Comparison of ENCODE assay signal across 19 cellular contexts in genomic region chr4:2132438-2132837, GRCh38.
"Had no signal": no experiment of that assay in that cellular context is flagged by ENCODE, and none has a peak within 500 bp of the region (broad histone marks: within the 10 kb centered on the region; RNA-seq: fewer than 3 reads in every experiment).

No MANE protein-coding gene starts in this region.

- H3K4me2 ChIP-seq: neural progenitor cell had no signal

- H3K27me3 ChIP-seq: body of pancreas, colonic mucosa, esophagus muscularis mucosa, left lung had no signal

- H3K4me1 ChIP-seq: colonic mucosa, esophagus muscularis mucosa, left lung, neural progenitor cell had no signal

- H3K9me3 ChIP-seq: colonic mucosa had no signal

- FAIRE-seq: endometrium, kidney, TTC549 had no signal

- ATAC-seq: activated CD8-positive, alpha-beta memory T cell treated with anti-CD3 and anti-CD28 coated beads, Interleukin-2, amount 10 ng/mL, durations not matched to agents 7 days and 5 days; body of pancreas; left lung; sciatic nerve had no signal

- H3K36me3 ChIP-seq: colonic mucosa, left lung, neural progenitor cell had no signal

- H3K4me3 ChIP-seq: body of pancreas, colonic mucosa, esophagus muscularis mucosa, left lung, neural progenitor cell had no signal

- H3K4me3 Mint-ChIP-seq: activated CD8-positive, alpha-beta memory T cell treated with anti-CD3 and anti-CD28 coated beads, Interleukin-2, amount 10 ng/mL, durations not matched to agents 7 days and 5 days; naive B cell; neural progenitor cell; stimulated activated naive CD8-positive, alpha-beta T cell treated with anti-CD3 and anti-CD28 coated beads, Interleukin-15, Interleukin-2, amounts not matched to agents 100 ng/mL and 50 ng/mL, for 24 hours had no signal

- H2AFZ ChIP-seq: neural progenitor cell had no signal

- H3K27ac Mint-ChIP-seq: activated CD8-positive, alpha-beta memory T cell treated with anti-CD3 and anti-CD28 coated beads, Interleukin-2, amount 10 ng/mL, durations not matched to agents 7 days and 5 days; activated T-helper 2 cell treated with anti-CD3 and anti-CD28 coated beads, Interferon-gamma antibody, Interleukin-2, Interleukin-4, amounts not matched to agents 10 μg/mL and 5 μg/mL and 100 μg/mL, durations not matched to agents 14 hours and 24 hours and 36 hours; naive B cell; neural progenitor cell; stimulated activated naive CD8-positive, alpha-beta T cell treated with anti-CD3 and anti-CD28 coated beads, Interleukin-15, Interleukin-2, amounts not matched to agents 100 ng/mL and 50 ng/mL, for 24 hours had no signal

- H3K27me3 Mint-ChIP-seq: stimulated activated naive CD8-positive, alpha-beta T cell treated with anti-CD3 and anti-CD28 coated beads, Interleukin-15, Interleukin-2, amounts not matched to agents 100 ng/mL and 50 ng/mL, for 24 hours had no signal

- H3K4me1 Mint-ChIP-seq: naive B cell, neural progenitor cell had no signal

- DNase-seq: activated CD4-positive, CD25-positive, alpha-beta regulatory T cell; activated CD8-positive, alpha-beta memory T cell treated with anti-CD3 and anti-CD28 coated beads, Interleukin-2, amount 10 ng/mL, durations not matched to agents 7 days and 5 days; activated naive CD4-positive, alpha-beta T cell treated with anti-CD3 and anti-CD28 coated beads, Interleukin-2, amount 50 U/mL, for 16 hours; activated T-cell treated with anti-CD3 and anti-CD28 coated beads, Interleukin-2, amount 50 U/mL, for 1 hour; body of pancreas; caudate nucleus; colonic mucosa; hypothalamus; kidney; left lung; mammary epithelial cell; naive B cell had no signal

- H3K27ac ChIP-seq: body of pancreas, colonic mucosa, esophagus muscularis mucosa, left lung, neural progenitor cell had no signal

- H3K9ac ChIP-seq: neural progenitor cell had no signal
